ENCODE assay signal across 17 cellular contexts in genomic region chr3:195613468-195614069, GRCh38. TPM values are rescaled to one million over a fixed set of nuclear protein-coding genes. Genes with fewer than 3 reads are reported as not detected.
A peak's percentile ranks its signal among the peaks of the same experiment; 100 is the strongest.
DNase-seq lines count a peak whose midpoint lies in the region; ATAC-seq and TF ChIP-seq lines count a peak whose summit lies in the region.
"Had no signal": no experiment of that assay in that cellular context is flagged by ENCODE, and none has a peak within 500 bp of the region (broad histone marks: within the 10 kb centered on the region; RNA-seq: fewer than 3 reads in every experiment).

No MANE protein-coding gene starts in this region.

- TF ChIP-seq CTCF in MCF 10A (IDR thresholded peaks at IDR 0.05; ENCODE audit: unreplicated experiment) (no peak), breast epithelium (IDR thresholded peaks at IDR 0.05) (no peak), SK-N-SH (IDR thresholded peaks at IDR 0.05) (no peak)

- H3K36me3 Mint-ChIP-seq in MCF 10A (ENCODE audit: insufficient read depth, unreplicated experiment): no peaks in the 10 kb centered on the region
- H3K36me3 Mint-ChIP-seq: T-cell had no signal

- H3K4me1 Mint-ChIP-seq in MCF 10A (ENCODE audit: insufficient read depth, unreplicated experiment): no peaks in the 10 kb centered on the region

- no peak overlapping the region for H3K4me2 ChIP-seq in mesenchymal stem cell (ENCODE audit: low read length, poor library complexity, severe bottlenecking)
- no peak overlapping the region for H3K4me2 ChIP-seq in SK-N-SH

- H4K20me1 ChIP-seq in SK-N-SH (ENCODE audit: insufficient read depth): no peaks in the 10 kb centered on the region

- no peak overlapping the region for H3K18ac ChIP-seq in mesenchymal stem cell (ENCODE audit: low read depth in 1 of 2, low read length in 2 of 2)

- no peak overlapping the region for H2BK120ac ChIP-seq in mesenchymal stem cell (ENCODE audit: low read depth, low read length)

- H3K9me2 ChIP-seq in SK-N-SH: no peaks in the 10 kb centered on the region

- no peaks in the 10 kb centered on the region for H3K79me2 ChIP-seq in SK-N-SH (ENCODE audit: insufficient read depth)

- ATAC-seq in left lobe of liver (no peak), GM18867 (IDR thresholded peaks at IDR 0.05; ENCODE audit: unreplicated experiment) (no peak)
- ATAC-seq: heart left ventricle, T-cell had no signal

- H3K27me3 Mint-ChIP-seq in MCF 10A (ENCODE audit: insufficient read depth, unreplicated experiment): peaks cover 34% of the 10 kb centered on the region
- H3K27me3 Mint-ChIP-seq: T-cell had no signal

- H3K4me3 ChIP-seq in breast epithelium (no peak overlapping the region), adipocyte (ENCODE audit: low read length) (no peak overlapping the region), mesenchymal stem cell (ENCODE audit: insufficient read depth in 1 of 2, low read depth in 1 of 2, low read length in 2 of 2) (no peak overlapping the region), SK-N-SH (ENCODE audit: low read depth in 2 of 2, low read length in 1 of 2) (no peak overlapping the region)
- H3K4me3 ChIP-seq: heart left ventricle had no signal

- H4K8ac ChIP-seq in mesenchymal stem cell (ENCODE audit: low read length): no peak overlapping the region

- H4K91ac ChIP-seq in mesenchymal stem cell (ENCODE audit: low read length): no peak overlapping the region

- no peak overlapping the region for H3K14ac ChIP-seq in mesenchymal stem cell (ENCODE audit: low read length in 2 of 2)

- 74% methylated on average over 13 of the region's 15 CpGs for WGBS in mesenchymal stem cell
- WGBS in SK-N-SH (ENCODE audit: low lambda C conversion rate): 68% methylated on average over 12 of the region's 15 CpGs

- H3K9me3 Mint-ChIP-seq in MCF 10A (ENCODE audit: unreplicated experiment): no peaks in the 10 kb centered on the region

- no peak for TF ChIP-seq EP300 in SK-N-SH (IDR thresholded peaks at IDR 0.05; ENCODE audit: borderline replicate concordance in 1 of 2, low read depth in 1 of 2, low read length in 1 of 2)

- H3K9ac ChIP-seq in adipocyte (ENCODE audit: low read length): no peak overlapping the region
- H3K9ac ChIP-seq in mesenchymal stem cell (ENCODE audit: low read length): no peak overlapping the region
- no peak overlapping the region for H3K9ac ChIP-seq in SK-N-SH

- no peak overlapping the region for H2AK5ac ChIP-seq in mesenchymal stem cell (ENCODE audit: low read length, severe bottlenecking)

- CTCF ChIA-PET in MCF 10A (lab: Yijun Ruan, JAX): interaction anchor here (0.6 kb wide), 1 partner anchor 237 kb away, joined by 4 read pairs; no protein-coding TSS in a partner anchor
- CTCF ChIA-PET in SK-N-SH (lab: Yijun Ruan, JAX): no interaction called here

- H2AFZ ChIP-seq in mesenchymal stem cell (ENCODE audit: low read depth, low read length) (no peak overlapping the region), SK-N-SH (ENCODE audit: low read depth) (no peak overlapping the region)

- BruUV-seq in MCF 10A (replicated peaks; lab: Mats Ljungman, UMichigan): no TSS peak

- POLR2A ChIA-PET in MCF 10A (lab: Yijun Ruan, JAX) (no interaction called here), SK-N-SH (lab: Yijun Ruan, JAX) (no interaction called here)

- H3K23ac ChIP-seq in mesenchymal stem cell (ENCODE audit: low read length in 2 of 2): no peak overlapping the region

- no peak overlapping the region for H3K4ac ChIP-seq in mesenchymal stem cell (ENCODE audit: low read depth in 1 of 2, low read length in 2 of 2)

- intact Hi-C loops in MCF 10A (cut with micrococcal nuclease) (no loop called here), breast epithelium (cut with DNase I; ENCODE audit: low total_unique reads) (no loop called here)

- H2BK15ac ChIP-seq in mesenchymal stem cell (ENCODE audit: low read depth, poor library complexity, severe bottlenecking): no peak overlapping the region

- H2BK5ac ChIP-seq in mesenchymal stem cell (ENCODE audit: low read depth, low read length, poor library complexity, severe bottlenecking): no peak overlapping the region

- TF ChIP-seq POLR2A in breast epithelium (IDR thresholded peaks at IDR 0.05): no peak

- H3K27ac Mint-ChIP-seq in MCF 10A (ENCODE audit: low read depth, unreplicated experiment): no peak overlapping the region

- H3K36me3 ChIP-seq in breast epithelium: no peaks in the 10 kb centered on the region
- H3K36me3 ChIP-seq in adipocyte (ENCODE audit: control insufficient read depth, insufficient read depth, low read length, severe bottlenecking): no peaks in the 10 kb centered on the region
- no peaks in the 10 kb centered on the region for H3K36me3 ChIP-seq in mesenchymal stem cell (ENCODE audit: control insufficient read depth in 1 of 2, insufficient read depth in 2 of 2, low read depth in 1 of 2, low read length in 2 of 2)
- no peaks in the 10 kb centered on the region for H3K36me3 ChIP-seq in SK-N-SH (replicated peaks in 1 of 2; ENCODE audit: control insufficient read depth in 1 of 2, insufficient read depth in 2 of 2, low read length in 1 of 2)
- H3K36me3 ChIP-seq: heart left ventricle had no signal

- no peaks in the 10 kb centered on the region for H3F3A ChIP-seq in SK-N-SH (replicated peaks; ENCODE audit: insufficient read depth)

- no peaks in the 10 kb centered on the region for H3K4me1 ChIP-seq in breast epithelium
- peaks cover 7% of the 10 kb centered on the region for H3K4me1 ChIP-seq in adipocyte (ENCODE audit: control insufficient read depth, insufficient read depth, low read length)
- no peaks in the 10 kb centered on the region for H3K4me1 ChIP-seq in mesenchymal stem cell (ENCODE audit: control insufficient read depth, insufficient read depth, low read depth, low read length)
- H3K4me1 ChIP-seq in SK-N-SH (ENCODE audit: control insufficient read depth in 1 of 2, insufficient read depth in 2 of 2, low read depth in 1 of 2, low read length in 1 of 2): no peaks in the 10 kb centered on the region

- H3K27me3 ChIP-seq in breast epithelium (no peaks in the 10 kb centered on the region), adipocyte (replicated peaks; ENCODE audit: control insufficient read depth, insufficient read depth, low read length) (no peaks in the 10 kb centered on the region), mesenchymal stem cell (ENCODE audit: control insufficient read depth in 1 of 2, insufficient read depth in 1 of 2, low read length in 2 of 2) (peaks cover 8 to 9% of the 10 kb centered on the region in 2 experiments), SK-N-SH (ENCODE audit: insufficient read depth) (no peaks in the 10 kb centered on the region; the same call in 1 of the 2 replicates)
- H3K27me3 ChIP-seq: heart left ventricle had no signal

- DNase-seq in MCF 10A (ENCODE audit: unreplicated experiment) (peak; percentile 67), breast epithelium (ENCODE audit: low spot score in 2 of 2) (no peak), adipocyte (ENCODE audit: low read depth) (peak; percentile 56), left lobe of liver (ENCODE audit: low spot score) (peak; percentile 40), NCI-H2196 (lab: John Stamatoyannopoulos, UW; ENCODE audit: unreplicated experiment) (no peak), mesenchymal stem cell (no peak), SK-N-SH (no peak)
- DNase-seq: ACHN; activated CD4-positive, CD25-positive, alpha-beta regulatory T cell; activated T-cell treated with anti-CD3 and anti-CD28 coated beads for 4 hours; Caco-2; heart left ventricle; kidney glomerular epithelial cell; NCI-H187 treated with DMSO at 0.1 percent for 48 hours; NCI-H526 treated with DMSO at 0.1 percent for 48 hours; T-cell had no signal

- no peak for TF ChIP-seq RAD21 in SK-N-SH (IDR thresholded peaks at IDR 0.05; ENCODE audit: low read length)

- H3K9me3 ChIP-seq in breast epithelium: no peaks in the 10 kb centered on the region
- no peaks in the 10 kb centered on the region for H3K9me3 ChIP-seq in adipocyte (ENCODE audit: control insufficient read depth, low read length)
- H3K9me3 ChIP-seq in mesenchymal stem cell (ENCODE audit: control insufficient read depth, low read length): no peaks in the 10 kb centered on the region
- no peaks in the 10 kb centered on the region for H3K9me3 ChIP-seq in SK-N-SH
- H3K9me3 ChIP-seq: Caco-2, heart left ventricle had no signal

- peak overlapping the region in 1 of 2 donors; percentile 88 for H3K27ac ChIP-seq in breast epithelium
- H3K27ac ChIP-seq in mesenchymal stem cell (ENCODE audit: low read length, poor library complexity, severe bottlenecking): no peak overlapping the region
- H3K27ac ChIP-seq in SK-N-SH (ENCODE audit: low read depth in 2 of 2, low read length in 1 of 2): no peak overlapping the region
- H3K27ac ChIP-seq: heart left ventricle had no signal

- H3K79me1 ChIP-seq in mesenchymal stem cell (replicated peaks; ENCODE audit: low read length, poor library complexity, severe bottlenecking): no peaks in the 10 kb centered on the region

- H3K4me3 Mint-ChIP-seq in MCF 10A (ENCODE audit: unreplicated experiment): no peak overlapping the region

- H2BK12ac ChIP-seq in mesenchymal stem cell (ENCODE audit: low read length in 2 of 2): no peak overlapping the region

TF ChIP-seq in SK-N-SH, 30 proteins besides CTCF, POLR2A, EP300 and RAD21:
- TF ChIP-seq EZH2phosphoT487 (IDR thresholded peaks at IDR 0.05; ENCODE audit: borderline replicate concordance, low read depth): no peak
- no peak for TF ChIP-seq NRF1 (IDR thresholded peaks at IDR 0.05; ENCODE audit: low read depth, low read length)
- TF ChIP-seq SIN3A (IDR thresholded peaks at IDR 0.05; ENCODE audit: borderline replicate concordance, low read depth, low read length): no peak
- no peak for TF ChIP-seq TCF12 (IDR thresholded peaks at IDR 0.05)
- TF ChIP-seq GABPA (IDR thresholded peaks at IDR 0.05; ENCODE audit: low read depth): no peak
- no peak for TF ChIP-seq MXI1 (IDR thresholded peaks at IDR 0.05; ENCODE audit: low read depth, low read length)
- TF ChIP-seq POLR2AphosphoS5 (IDR thresholded peaks at IDR 0.05; ENCODE audit: low read depth, low read length): no peak
- TF ChIP-seq TAF1 (IDR thresholded peaks at IDR 0.05; ENCODE audit: borderline replicate concordance, low read depth, low read length): no peak
- no peak for TF ChIP-seq RCOR1 (IDR thresholded peaks at IDR 0.05; ENCODE audit: low read length)
- no peak for TF ChIP-seq YY1 (IDR thresholded peaks at IDR 0.05; ENCODE audit: low read depth)
- TF ChIP-seq NFIC (IDR thresholded peaks at IDR 0.05; ENCODE audit: borderline replicate concordance): no peak
- no peak for TF ChIP-seq FOXJ3 (CRISPR knock-in tag; IDR thresholded peaks at IDR 0.05)

RNA-seq across cellular contexts. Expression of gene APOD, which starts 29.8 kb away (rescaled TPM):
- total RNA-seq in MCF 10A (2022) (0.83 and 1.9 TPM in 2 replicates), breast epithelium (1,000 to 10,000 TPM in 2 of 3 donors, 100 to 1,000 TPM in 1; 651 to 2,224 (median 1,247) TPM), left lobe of liver (0.25 TPM)
- polyA plus RNA-seq in mesenchymal stem cell (2013, experiment 1 of 2): 0.10 TPM
- 0.16 TPM for polyA plus RNA-seq in mesenchymal stem cell (2013, experiment 2 of 2)
- 0.05 TPM in 1 of 2 replicates, not detected in the other for polyA plus RNA-seq in SK-N-SH (2012; rRNA removed)
- polyA plus RNA-seq in SK-N-SH (2012; cell fraction: cytosol; rRNA removed): 0.10 and 0.12 TPM in 2 replicates
- not detected in 2 replicates for polyA plus RNA-seq in SK-N-SH (2012; cell fraction: nucleus; rRNA removed)

Comparison
In these comparisons a context has a peak if more than half of its experiments do, and no peak if none do; other contexts are left out.
1. DNase-seq: peak in MCF 10A (single experiment), adipocyte (single experiment) and left lobe of liver (single experiment); none in breast epithelium (0 of 2), NCI-H2196 (single experiment), mesenchymal stem cell (single experiment) and SK-N-SH (single experiment).
2. RNA of gene APOD, which starts 29.8 kb away (total RNA-seq): 651 to 2,224 TPM in breast epithelium; 0.83 to 1.9 TPM in MCF 10A and 0.25 TPM in left lobe of liver (single experiment); every median in the first group is over 100 times any median in the second.